ENCODE assay signal across 1 cellular context in the genomic region with DNA sequence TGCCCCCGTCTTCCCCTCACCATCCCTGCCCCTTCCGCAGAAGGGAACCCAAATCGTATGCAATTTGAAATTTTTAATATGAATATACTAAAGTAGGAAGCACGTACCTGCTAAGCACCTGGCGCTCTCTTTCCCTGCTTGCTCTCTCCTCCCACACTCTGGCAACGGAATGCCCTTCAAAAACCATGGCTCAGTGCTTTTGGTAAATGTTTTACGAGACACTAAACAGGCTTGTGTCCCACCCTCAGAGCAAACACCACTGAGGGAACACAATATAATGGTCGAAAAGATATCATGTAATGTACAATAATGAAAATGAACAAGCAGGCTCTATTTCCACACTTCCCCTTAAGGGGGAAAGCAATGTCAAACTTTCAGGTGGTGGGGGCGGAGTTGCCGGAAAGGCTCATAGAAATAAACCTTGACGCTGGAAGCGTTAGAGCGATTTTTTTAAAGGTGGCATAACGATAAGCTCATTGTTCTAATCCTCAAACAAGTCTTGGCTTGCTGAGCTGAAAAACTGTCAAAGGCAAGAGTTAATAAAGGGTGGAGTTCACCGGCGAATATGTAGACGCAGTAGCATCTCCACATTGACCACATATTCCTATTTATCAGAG.
TF ChIP-seq lines count a peak whose summit lies in the region.

No MANE protein-coding gene starts in this region.

TF ChIP-seq in H1, 55 proteins besides CTCF, POLR2A, EP300 and RAD21 (continued from another document):
- TF ChIP-seq TCF12 (IDR thresholded peaks at IDR 0.05; ENCODE audit: low read depth, low read length), result no peak
